In genomic region chr3:149528344-149528657, GRCh38 we compare ENCODE assay signal across 15 cellular contexts. TPM values are rescaled to one million over a fixed set of nuclear protein-coding genes. Genes with fewer than 3 reads are reported as not detected.
DNase-seq lines count a peak whose midpoint lies in the region; ATAC-seq and TF ChIP-seq lines count a peak whose summit lies in the region.
"Had no signal": no experiment of that assay in that cellular context is flagged by ENCODE, and none has a peak within 500 bp of the region (broad histone marks: within the 10 kb centered on the region; RNA-seq: fewer than 3 reads in every experiment).

No MANE protein-coding gene starts in this region.

- no peaks in the 10 kb centered on the region for H3K27me3 ChIP-seq in GM23338 (ENCODE audit: insufficient read depth)
- H3K27me3 ChIP-seq in ascending aorta: no peaks in the 10 kb centered on the region
- H3K27me3 ChIP-seq in left lung: no peaks in the 10 kb centered on the region
- no peaks in the 10 kb centered on the region for H3K27me3 ChIP-seq in gastrocnemius medialis

- H3K27ac Mint-ChIP-seq in GM23338: peak overlapping the region; percentile 11; the same call in 1 of the 2 replicates
- H3K27ac Mint-ChIP-seq in type B pancreatic cell: no peak overlapping the region
- H3K27ac Mint-ChIP-seq: activated B cell treated with CpG ODN at 0.5 μM for 24 hours; activated naive CD4-positive, alpha-beta T cell treated with anti-CD3 and anti-CD28 coated beads, Interleukin-2, amount 50 U/mL, for 24 hours; T-cell had no signal

- intact Hi-C loops in ascending aorta (cut with DNase I): no loop called here
- intact Hi-C loops in left lung (cut with DNase I): loop anchor here in 1 of 2 donors (5.0 to 10.0 kb wide), 2 partner anchors 129 to 186 kb away; partner anchors contain the start of gene WWTR1
- intact Hi-C loops in gastrocnemius medialis (cut with DNase I; ENCODE audit: low total_unique reads): no loop called here

- peaks cover 22% of the 10 kb centered on the region for H3K79me2 ChIP-seq in GM23338 (replicated peaks; ENCODE audit: insufficient read depth)

- no peak for TF ChIP-seq POLR2A in gastrocnemius medialis (IDR thresholded peaks at IDR 0.05)

- H3K27me3 Mint-ChIP-seq in GM23338 (ENCODE audit: insufficient read depth, low read depth, poor library complexity) (peaks cover 3% of the 10 kb centered on the region), type B pancreatic cell (no peaks in the 10 kb centered on the region)

- H3K4me1 ChIP-seq in GM23338 (ENCODE audit: insufficient read depth) (peaks cover 19% of the 10 kb centered on the region; the same call in 1 of the 2 replicates), ascending aorta (peaks cover 0 to 38% of the 10 kb centered on the region in 2 donors), left lung (peaks cover 8 to 23% of the 10 kb centered on the region in 2 donors), gastrocnemius medialis (peaks cover 0 to 6% of the 10 kb centered on the region in 2 donors)

- H2AFZ ChIP-seq in GM23338: no peak overlapping the region

- no peaks in the 10 kb centered on the region for H3K9me2 ChIP-seq in GM23338 (ENCODE audit: insufficient read depth)

- H3K27ac ChIP-seq in GM23338 (ENCODE audit: low read depth) (0 out of 2 replicates have a peak overlapping the region, but pooled peaks have one; percentile 11), ascending aorta (peak overlapping the region; percentile 27 to 69), left lung (peak overlapping the region; percentile 68 to 83), gastrocnemius medialis (peak overlapping the region in 3 of 4 donors; percentile 19 to 35 (median 23))

- no peaks in the 10 kb centered on the region for H3F3A ChIP-seq in GM23338 (replicated peaks; ENCODE audit: low read depth)

- no peak overlapping the region for H3K4me3 ChIP-seq in GM23338
- no peak overlapping the region for H3K4me3 ChIP-seq in ascending aorta
- no peak overlapping the region for H3K4me3 ChIP-seq in left lung
- H3K4me3 ChIP-seq in gastrocnemius medialis: no peak overlapping the region

- H3K9me3 Mint-ChIP-seq in GM23338: no peaks in the 10 kb centered on the region
- no peaks in the 10 kb centered on the region for H3K9me3 Mint-ChIP-seq in type B pancreatic cell
- H3K9me3 Mint-ChIP-seq: activated B cell treated with CpG ODN at 0.5 μM for 24 hours; activated naive CD4-positive, alpha-beta T cell treated with anti-CD3 and anti-CD28 coated beads, Interleukin-2, amount 50 U/mL, for 24 hours; T-cell had no signal

- no peak for ATAC-seq in GM23338
- peak; percentile 62 for ATAC-seq in left lung
- no peak for ATAC-seq in gastrocnemius medialis
- no peak for ATAC-seq in GM21737 (IDR thresholded peaks at IDR 0.05; ENCODE audit: unreplicated experiment)
- ATAC-seq: T-cell had no signal

- H3K4me3 Mint-ChIP-seq in GM23338 (no peak overlapping the region), type B pancreatic cell (no peak overlapping the region)
- H3K4me3 Mint-ChIP-seq: activated B cell treated with CpG ODN at 0.5 μM for 24 hours; activated naive CD4-positive, alpha-beta T cell treated with anti-CD3 and anti-CD28 coated beads, Interleukin-2, amount 50 U/mL, for 24 hours; T-cell had no signal

- H4K20me1 ChIP-seq in GM23338 (replicated peaks; ENCODE audit: insufficient read depth): no peaks in the 10 kb centered on the region

- H3K36me3 Mint-ChIP-seq in GM23338 (ENCODE audit: low read depth) (peaks cover 16% of the 10 kb centered on the region; the same call in 1 of the 3 replicates), type B pancreatic cell (peaks cover 44% of the 10 kb centered on the region)
- H3K36me3 Mint-ChIP-seq: activated naive CD4-positive, alpha-beta T cell treated with anti-CD3 and anti-CD28 coated beads, Interleukin-2, amount 50 U/mL, for 24 hours; T-cell had no signal

- H3K36me3 ChIP-seq in GM23338 (ENCODE audit: insufficient read depth) (peaks cover 6% of the 10 kb centered on the region; the same call in 1 of the 2 replicates), ascending aorta (peaks cover 7 to 28% of the 10 kb centered on the region in 2 donors), left lung (no peaks in the 10 kb centered on the region), gastrocnemius medialis (peaks cover 0 to 18% of the 10 kb centered on the region in 2 donors)

- no peak overlapping the region for H3K4me2 ChIP-seq in GM23338

- TF ChIP-seq CTCF in GM23338 (conservative IDR thresholded peaks at IDR 0.05; ENCODE audit: low read depth in 2 of 2) (no peak), ascending aorta (IDR thresholded peaks at IDR 0.05) (no peak), left lung (IDR thresholded peaks at IDR 0.05) (no peak), gastrocnemius medialis (IDR thresholded peaks at IDR 0.05 in 4 of 5, conservative IDR thresholded peaks at IDR 0.05 in 1 of 5) (no peak), type B pancreatic cell (conservative IDR thresholded peaks at IDR 0.05) (no peak)

- H3K4me1 Mint-ChIP-seq in GM23338: peaks cover 14% of the 10 kb centered on the region; the same call in 2 of the 3 replicates
- H3K4me1 Mint-ChIP-seq in type B pancreatic cell (ENCODE audit: unreplicated experiment): peaks cover 29% of the 10 kb centered on the region
- H3K4me1 Mint-ChIP-seq: activated naive CD4-positive, alpha-beta T cell treated with anti-CD3 and anti-CD28 coated beads, Interleukin-2, amount 50 U/mL, for 24 hours had no signal

- DNase-seq in GM23338 (ENCODE audit: low spot score): no peak
- DNase-seq in ascending aorta (ENCODE audit: low spot score in 2 of 2): no peak
- no peak for DNase-seq in left lung
- no peak for DNase-seq in gastrocnemius medialis
- no peak for DNase-seq in activated CD8-positive, alpha-beta memory T cell treated with anti-CD3 and anti-CD28 coated beads for 24 hours
- no peak for DNase-seq in type B pancreatic cell (ENCODE audit: extremely low spot score, unreplicated experiment)
- DNase-seq in iPS-NIHi11 (ENCODE audit: low spot score): no peak
- DNase-seq: activated B cell treated with CpG ODN at 0.5 μM for 24 hours; activated CD8-positive, alpha-beta memory T cell treated with anti-CD3 and anti-CD28 coated beads, Interleukin-2, amount 50 U/mL, for 48 hours; DMS53; NCI-H1048; T-cell had no signal

- H3K9me3 ChIP-seq in ascending aorta: no peaks in the 10 kb centered on the region
- H3K9me3 ChIP-seq in left lung: no peaks in the 10 kb centered on the region
- no peaks in the 10 kb centered on the region for H3K9me3 ChIP-seq in gastrocnemius medialis

- in situ Hi-C loops in gastrocnemius medialis (cut with MboI; ENCODE audit: low sequenced_read_pairs in 4 of 4): loop anchor here in 1 of 4 donors (25.0 kb wide), 1 partner anchor 109 kb away; no protein-coding TSS in a partner anchor

RNA-seq across cellular contexts. Expression of gene TM4SF4, which starts 53.8 kb away (rescaled TPM):
- total RNA-seq in GM23338 (2014; rRNA removed; shearing (Covaris generic)): not detected in 2 replicates
- polyA plus RNA-seq in GM23338 (2016; fragmentation: Nextera tagmentation; extraction: Ambion mirVana): not detected in 2 replicates
- total RNA-seq in ascending aorta (not detected), left lung (1 to 10 TPM; 1.3 to 2.0 TPM), gastrocnemius medialis (1 to 10 TPM in 1 of 4 donors, under 1 TPM in 1, not detected in 2; 0.13 to 2.3 TPM), type B pancreatic cell (ENCODE audit: low replicate concordance) (18.1 and 97.1 TPM in 2 replicates)
- total RNA-seq: activated B cell treated with CpG ODN at 0.5 μM for 24 hours, cerebellum had no signal

Comparison
In these comparisons a context has a peak if more than half of its experiments do, and no peak if none do; other contexts are left out.
1. H3K27ac ChIP-seq: peak in every context shown above with its lines; median percentile 76 in left lung; 48 in ascending aorta; 23 in gastrocnemius medialis; 11 in GM23338.